In genomic region chr17:47882247-47882646, GRCh38 we compare ENCODE assay signal across 15 cellular contexts. TPM values are rescaled to one million over a fixed set of nuclear protein-coding genes. Genes with fewer than 3 reads are reported as not detected.
DNase-seq lines count a peak whose midpoint lies in the region; ATAC-seq, FAIRE-seq and TF ChIP-seq lines count a peak whose summit lies in the region.
"Had no signal": no experiment of that assay in that cellular context is flagged by ENCODE, and none has a peak within 500 bp of the region (broad histone marks: within the 10 kb centered on the region; RNA-seq: fewer than 3 reads in every experiment).

No MANE protein-coding gene starts in this region.

- peak overlapping the region; percentile 71 for H2AFZ ChIP-seq in endothelial cell of umbilical vein (ENCODE audit: low read depth, low read length)

- CTCF ChIA-PET in endothelial cell of umbilical vein (lab: Charles Lee), result interaction anchor here (1.0 to 2.2 kb wide), 7 partner anchors 7 to 41 kb away, joined by 4 to 13 read pairs (median 6); partner anchors contain the start of genes SCRN2, SP2 and SP6
- CTCF ChIA-PET in Caco-2 (lab: Charles Lee), result interaction anchor here (1.4 to 15.7 kb wide), 3 partner anchors 8 to 37 kb away, joined by 7 to 904 read pairs (median 8); partner anchors contain the start of genes SCRN2, SP2 and SP6

- peaks cover 7% of the 10 kb centered on the region for H3K4me1 ChIP-seq in endothelial cell of umbilical vein (ENCODE audit: control insufficient read depth, extremely low read depth, insufficient read depth, low read length)
- H3K4me1 ChIP-seq in Caco-2, result peaks cover 71% of the 10 kb centered on the region
- H3K4me1 ChIP-seq: body of pancreas, thyroid gland had no signal

- peak overlapping the region; percentile 13 for H3K4me2 ChIP-seq in endothelial cell of umbilical vein (ENCODE audit: insufficient read depth, low read length)

- H3K27ac Mint-ChIP-seq in natural killer cell (no peak overlapping the region), Caco-2 (ENCODE audit: unreplicated experiment) (no peak overlapping the region)

- H3K27ac ChIP-seq in endothelial cell of umbilical vein (ENCODE audit: insufficient read depth, low read depth, low read length), result no peak overlapping the region
- H3K27ac ChIP-seq: body of pancreas had no signal

- peaks cover 13% of the 10 kb centered on the region in 2 donors for H3K27me3 Mint-ChIP-seq in natural killer cell (ENCODE audit: low read depth in 2 of 2)
- no peaks in the 10 kb centered on the region for H3K27me3 Mint-ChIP-seq in Caco-2 (ENCODE audit: insufficient read depth, unreplicated experiment)

- no peak overlapping the region for H3K9ac ChIP-seq in endothelial cell of umbilical vein (replicated peaks; ENCODE audit: extremely low read depth, insufficient read depth, low read length)

- intact Hi-C loops in endothelial cell of umbilical vein (cut with micrococcal nuclease), result no loop called here
- intact Hi-C loops in natural killer cell (cut with micrococcal nuclease), result no loop called here
- intact Hi-C loops in Caco-2 (cut with micrococcal nuclease; ENCODE audit: unreplicated experiment), result no loop called here

- peaks cover 0 to 6% of the 10 kb centered on the region in 2 donors for H3K4me1 Mint-ChIP-seq in natural killer cell
- peaks cover 42% of the 10 kb centered on the region for H3K4me1 Mint-ChIP-seq in Caco-2 (ENCODE audit: low read depth, unreplicated experiment)

- POLR2A ChIA-PET in endothelial cell of umbilical vein (lab: Charles Lee) (no interaction called here), Caco-2 (lab: Charles Lee) (no interaction called here)

- H3K9me3 Mint-ChIP-seq in natural killer cell (no peaks in the 10 kb centered on the region), Caco-2 (ENCODE audit: unreplicated experiment) (no peaks in the 10 kb centered on the region)
- H3K9me3 Mint-ChIP-seq: mesothelial cell of epicardium had no signal

- H3K4me3 ChIP-seq in endothelial cell of umbilical vein (replicated peaks in 1 of 3; ENCODE audit: insufficient read depth in 1 of 3, low read depth in 1 of 3, low read length in 3 of 3) (no peak overlapping the region), Caco-2 (ENCODE audit: low read depth, low read length) (no peak overlapping the region)
- H3K4me3 ChIP-seq: body of pancreas, thyroid gland had no signal

- H3K4me3 Mint-ChIP-seq in natural killer cell (no peak overlapping the region), Caco-2 (ENCODE audit: unreplicated experiment) (no peak overlapping the region)
- H3K4me3 Mint-ChIP-seq: mesothelial cell of epicardium had no signal

- H3K9me1 ChIP-seq in endothelial cell of umbilical vein (replicated peaks; ENCODE audit: control insufficient read depth, extremely low read depth, insufficient read depth, low read length), result no peaks in the 10 kb centered on the region

- no peaks in the 10 kb centered on the region for H4K20me1 ChIP-seq in endothelial cell of umbilical vein (replicated peaks; ENCODE audit: control insufficient read depth, extremely low read depth, insufficient read depth, low read length)

- H3K27me3 ChIP-seq in endothelial cell of umbilical vein (ENCODE audit: control insufficient read depth in 2 of 2, insufficient read depth in 2 of 2, low read length in 2 of 2) (peaks cover 3 to 6% of the 10 kb centered on the region in 2 experiments), Caco-2 (replicated peaks; ENCODE audit: control insufficient read depth, insufficient read depth, low read length) (no peaks in the 10 kb centered on the region)
- H3K27me3 ChIP-seq: body of pancreas, thyroid gland had no signal

- no peaks in the 10 kb centered on the region for H3K9me3 ChIP-seq in endothelial cell of umbilical vein (replicated peaks; ENCODE audit: control insufficient read depth, insufficient read depth, low read length)
- H3K9me3 ChIP-seq in Caco-2, result no peaks in the 10 kb centered on the region
- H3K9me3 ChIP-seq: body of pancreas, thyroid gland had no signal

- TF ChIP-seq POLR2A in endothelial cell of umbilical vein (IDR thresholded peaks at IDR 0.05; ENCODE audit: low read depth, low read length), result no peak

- H3K36me3 Mint-ChIP-seq in natural killer cell (no peaks in the 10 kb centered on the region), Caco-2 (ENCODE audit: insufficient read depth, unreplicated experiment) (peaks cover 7% of the 10 kb centered on the region)
- H3K36me3 Mint-ChIP-seq: mesothelial cell of epicardium had no signal

- H3K36me3 ChIP-seq in endothelial cell of umbilical vein (ENCODE audit: control insufficient read depth in 2 of 2, extremely low read depth in 1 of 2, insufficient read depth in 2 of 2, low read length in 2 of 2), result no peaks in the 10 kb centered on the region
- no peaks in the 10 kb centered on the region for H3K36me3 ChIP-seq in Caco-2 (ENCODE audit: control insufficient read depth, insufficient read depth, low read length)
- H3K36me3 ChIP-seq: thyroid gland had no signal

- BruUV-seq in endothelial cell of umbilical vein (replicated peaks; lab: Mats Ljungman, UMichigan), result no TSS peak
- BruUV-seq in Caco-2 (replicated peaks; lab: Mats Ljungman, UMichigan), result no TSS peak

- ATAC-seq in natural killer cell (peak in 2 of 3 donors; percentile 40 to 49), GM18868 (IDR thresholded peaks at IDR 0.05; ENCODE audit: unreplicated experiment) (no peak), HG02571 (IDR thresholded peaks at IDR 0.05; ENCODE audit: unreplicated experiment) (no peak)
- ATAC-seq: body of pancreas had no signal

- FAIRE-seq in endothelial cell of umbilical vein (lab: Jason Lieb, UNC), result no peak
- FAIRE-seq: frontal cortex had no signal

- H3K79me2 ChIP-seq in endothelial cell of umbilical vein (ENCODE audit: control insufficient read depth, insufficient read depth, low read length), result no peaks in the 10 kb centered on the region

- in situ Hi-C loops in ACHN (cut with HindIII; ENCODE audit: low pct_ligation_motif_present, low pct_unique_long_range_greater_than_20kb, low sequenced_read_pairs), result no loop called here

- DNase-seq in ACHN, result peak; percentile 63
- peak; percentile 69 for DNase-seq in LHCN-M2 (ENCODE audit: low read depth)
- DNase-seq in endothelial cell of umbilical vein (ENCODE audit: low read depth, low spot score), result peak; percentile 38
- no peak for DNase-seq in natural killer cell
- DNase-seq in Caco-2, result no peak
- no peak for DNase-seq in MV-4-11 (lab: John Stamatoyannopoulos, UW)
- DNase-seq: body of pancreas; NCI-H524; stimulated activated CD4-positive, alpha-beta T cell treated with anti-CD3 and anti-CD28 coated beads, Interleukin-2, amount 100 ng/mL, for 48 hours; thyroid gland had no signal

- dilution Hi-C loops in endothelial cell of umbilical vein (cut with MboI; ENCODE audit: extremely low pct_ligation_motif_present, low sequenced_read_pairs), result no loop called here

- TF ChIP-seq CTCF in endothelial cell of umbilical vein (IDR thresholded peaks at IDR 0.05; ENCODE audit: extremely low read depth in 1 of 2, insufficient read depth in 1 of 2, low read depth in 1 of 2, low read length in 2 of 2) (no peak), natural killer cell (IDR thresholded peaks at IDR 0.05) (no peak), Caco-2 (IDR thresholded peaks at IDR 0.05; ENCODE audit: insufficient read depth in 1 of 2, low read depth in 1 of 2, low read length in 1 of 2, severe bottlenecking in 1 of 2, unreplicated experiment in 1 of 2) (no peak)

RNA-seq across cellular contexts. Expression of gene SP2, which starts 13.8 kb away (rescaled TPM):
- total RNA-seq in LHCN-M2 (2014; rRNA removed) (1.7 and 3.4 TPM in 2 replicates), endothelial cell of umbilical vein (18.5 and 18.6 TPM in 2 replicates), natural killer cell (10 to 100 TPM; 29.4 to 44.1 (median 33.1) TPM), Caco-2 (2022) (24.8 and 25.2 TPM in 2 replicates)
- polyA plus RNA-seq in LHCN-M2 (2012), result 12.0 TPM
- polyA plus RNA-seq in endothelial cell of umbilical vein, result 10.4 and 11.2 TPM in 2 replicates
- 10.8 and 12.8 TPM in 2 replicates for polyA plus RNA-seq in endothelial cell of umbilical vein (2011; cell fraction: cytosol; rRNA removed)
- polyA plus RNA-seq in endothelial cell of umbilical vein (2011; cell fraction: nucleus; rRNA removed), result 16.3 and 18.0 TPM in 2 replicates
- 14.1 and 14.8 TPM in 2 replicates for polyA plus RNA-seq in endothelial cell of umbilical vein (2012)
- polyA minus RNA-seq in endothelial cell of umbilical vein, result 5.3 and 5.4 TPM in 2 replicates
- polyA minus RNA-seq in endothelial cell of umbilical vein (2011; cell fraction: cytosol; rRNA and poly(A)+ RNA removed), result 5.9 TPM
- polyA minus RNA-seq in endothelial cell of umbilical vein (2011; cell fraction: nucleus; rRNA and poly(A)+ RNA removed), result 6.6 and 7.3 TPM in 2 replicates

RNA-seq across cellular contexts. Expression of gene SP6, which starts 31.3 kb away (rescaled TPM):
- total RNA-seq in LHCN-M2 (2014; rRNA removed) (not detected in 2 replicates), endothelial cell of umbilical vein (0.90 and 1.3 TPM in 2 replicates), natural killer cell (under 1 TPM in 2 of 3 donors, not detected in 1; 0.09 TPM), Caco-2 (2022) (20.6 and 25.0 TPM in 2 replicates)
- 0.13 TPM for polyA plus RNA-seq in LHCN-M2 (2012)
- polyA plus RNA-seq in endothelial cell of umbilical vein, result 0.11 and 0.13 TPM in 2 replicates
- 0.06 TPM in 2 replicates for polyA plus RNA-seq in endothelial cell of umbilical vein (2011; cell fraction: cytosol; rRNA removed)
- 0.07 and 0.10 TPM in 2 replicates for polyA plus RNA-seq in endothelial cell of umbilical vein (2011; cell fraction: nucleus; rRNA removed)
- 0.29 and 0.35 TPM in 2 replicates for polyA plus RNA-seq in endothelial cell of umbilical vein (2012)
- 0.06 and 0.10 TPM in 2 replicates for polyA minus RNA-seq in endothelial cell of umbilical vein
- polyA minus RNA-seq in endothelial cell of umbilical vein (2011; cell fraction: cytosol; rRNA and poly(A)+ RNA removed), result 0.20 TPM
- polyA minus RNA-seq in endothelial cell of umbilical vein (2011; cell fraction: nucleus; rRNA and poly(A)+ RNA removed), result 0.14 TPM in 1 of 2 replicates, not detected in the other
- total RNA-seq: frontal cortex; T-helper 2 cell treated with Interferon-gamma antibody and Interleukin-4, amounts not matched to agents 100 ng/mL and 5 ng/mL, for 36 hours had no signal

RNA-seq across cellular contexts. Expression of gene SCRN2, which starts 41.2 kb away (rescaled TPM):
- total RNA-seq in LHCN-M2 (2014; rRNA removed), result 59.8 and 60.2 TPM in 2 replicates
- polyA plus RNA-seq in LHCN-M2 (2012), result 54.3 TPM
- 31.1 and 31.7 TPM in 2 replicates for total RNA-seq in endothelial cell of umbilical vein
- polyA plus RNA-seq in endothelial cell of umbilical vein, result 47.6 and 48.9 TPM in 2 replicates
- 21.4 and 35.5 TPM in 2 replicates for polyA plus RNA-seq in endothelial cell of umbilical vein (2011; cell fraction: cytosol; rRNA removed)
- 151 and 171 TPM in 2 replicates for polyA plus RNA-seq in endothelial cell of umbilical vein (2011; cell fraction: nucleus; rRNA removed)
- polyA plus RNA-seq in endothelial cell of umbilical vein (2012), result 22.6 and 30.7 TPM in 2 replicates
- 18.8 and 32.5 TPM in 2 replicates for polyA minus RNA-seq in endothelial cell of umbilical vein
- polyA minus RNA-seq in endothelial cell of umbilical vein (2011; cell fraction: cytosol; rRNA and poly(A)+ RNA removed), result 12.2 TPM
- 24.3 and 24.7 TPM in 2 replicates for polyA minus RNA-seq in endothelial cell of umbilical vein (2011; cell fraction: nucleus; rRNA and poly(A)+ RNA removed)
- 10 to 100 TPM; 33.7 to 38.0 (median 35.7) TPM for total RNA-seq in natural killer cell
- 73.6 and 80.8 TPM in 2 replicates for total RNA-seq in Caco-2 (2022)

RNA-seq across cellular contexts. Expression of gene LRRC46, which starts 50.8 kb away (rescaled TPM):
- total RNA-seq in LHCN-M2 (2014; rRNA removed) (0.45 and 1.4 TPM in 2 replicates), endothelial cell of umbilical vein (0.42 TPM in 1 of 2 replicates, not detected in the other), natural killer cell (1 to 10 TPM; 1.7 to 3.1 (median 2.7) TPM), Caco-2 (2022) (1.4 and 2.3 TPM in 2 replicates)
- 1.1 TPM for polyA plus RNA-seq in LHCN-M2 (2012)
- polyA plus RNA-seq in endothelial cell of umbilical vein, result 0.13 and 0.36 TPM in 2 replicates
- 0.10 and 0.16 TPM in 2 replicates for polyA plus RNA-seq in endothelial cell of umbilical vein (2011; cell fraction: cytosol; rRNA removed)
- 0.38 and 0.56 TPM in 2 replicates for polyA plus RNA-seq in endothelial cell of umbilical vein (2011; cell fraction: nucleus; rRNA removed)
- 0.27 and 0.74 TPM in 2 replicates for polyA plus RNA-seq in endothelial cell of umbilical vein (2012)
- 0.53 TPM in 1 of 2 replicates, not detected in the other for polyA minus RNA-seq in endothelial cell of umbilical vein
- not detected for polyA minus RNA-seq in endothelial cell of umbilical vein (2011; cell fraction: cytosol; rRNA and poly(A)+ RNA removed)
- not detected in 2 replicates for polyA minus RNA-seq in endothelial cell of umbilical vein (2011; cell fraction: nucleus; rRNA and poly(A)+ RNA removed)
- total RNA-seq: body of pancreas, frontal cortex, mesothelial cell of epicardium had no signal

RNA-seq across cellular contexts. Expression of gene MRPL10, which starts 50.9 kb away (rescaled TPM):
- total RNA-seq in LHCN-M2 (2014; rRNA removed) (45.4 and 47.5 TPM in 2 replicates), endothelial cell of umbilical vein (38.5 and 43.4 TPM in 2 replicates), natural killer cell (100 to 1,000 TPM; 106 to 232 (median 144) TPM), Caco-2 (2022) (159 and 162 TPM in 2 replicates)
- 39.6 TPM for polyA plus RNA-seq in LHCN-M2 (2012)
- 84.0 and 88.1 TPM in 2 replicates for polyA plus RNA-seq in endothelial cell of umbilical vein
- polyA plus RNA-seq in endothelial cell of umbilical vein (2011; cell fraction: cytosol; rRNA removed), result 61.7 and 64.3 TPM in 2 replicates
- polyA plus RNA-seq in endothelial cell of umbilical vein (2011; cell fraction: nucleus; rRNA removed), result 28.5 and 31.6 TPM in 2 replicates
- polyA plus RNA-seq in endothelial cell of umbilical vein (2012), result 45.5 and 51.0 TPM in 2 replicates
- polyA minus RNA-seq in endothelial cell of umbilical vein, result 64.0 and 68.7 TPM in 2 replicates
- 83.4 TPM for polyA minus RNA-seq in endothelial cell of umbilical vein (2011; cell fraction: cytosol; rRNA and poly(A)+ RNA removed)
- 8.4 and 12.2 TPM in 2 replicates for polyA minus RNA-seq in endothelial cell of umbilical vein (2011; cell fraction: nucleus; rRNA and poly(A)+ RNA removed)

Comparison
In these comparisons a context has a peak if more than half of its experiments do, and no peak if none do; other contexts are left out.
1. DNase-seq: peak in ACHN (single experiment), LHCN-M2 (single experiment) and endothelial cell of umbilical vein (single experiment); none in natural killer cell (single experiment), Caco-2 (0 of 2) and MV-4-11 (single experiment).
2. ATAC-seq: peak in natural killer cell (2 of 3); none in GM18868 (single experiment) and HG02571 (single experiment).